11 cellular contexts compared by ENCODE assay signal in the genomic region with DNA sequence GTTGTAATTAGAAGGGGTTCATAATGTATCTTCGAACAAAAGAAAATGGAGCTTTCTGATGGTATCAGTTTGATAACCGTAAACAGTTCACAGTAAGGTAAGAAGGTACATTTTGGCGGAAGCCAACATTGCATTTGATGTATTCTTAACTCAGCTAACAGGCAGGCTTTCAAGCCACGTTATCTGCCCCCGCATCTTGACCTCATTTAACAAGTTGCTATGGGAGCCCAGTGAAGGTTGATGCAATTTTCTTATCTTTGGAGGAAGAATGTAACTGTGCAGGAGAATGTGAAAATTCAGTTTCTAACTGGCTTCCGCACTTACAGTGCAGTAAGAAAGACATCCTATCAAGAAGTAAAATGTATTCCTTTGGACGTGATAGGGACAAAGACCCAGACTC.
DNase-seq lines count a peak whose midpoint lies in the region; ATAC-seq and TF ChIP-seq lines count a peak whose summit lies in the region.
"Had no signal": no experiment of that assay in that cellular context is flagged by ENCODE, and none has a peak within 500 bp of the region (broad histone marks: within the 10 kb centered on the region; RNA-seq: fewer than 3 reads in every experiment).

No MANE protein-coding gene starts in this region.

- H3K4me3 ChIP-seq in mesodermal cell (ENCODE audit: extremely low read depth, insufficient read depth, low read length, poor library complexity, severe bottlenecking) (no peak overlapping the region), MG63 (no peak overlapping the region), psoas muscle (no peak overlapping the region)
- H3K4me3 ChIP-seq: coronary artery, SK-N-MC had no signal

- no peak for ATAC-seq in psoas muscle

- H3K27ac ChIP-seq in mesodermal cell (ENCODE audit: low read depth, low read length, severe bottlenecking) (peak overlapping the region; percentile 60), psoas muscle (no peak overlapping the region)
- H3K27ac ChIP-seq: coronary artery, SK-N-MC had no signal

- H3K4me1 ChIP-seq in mesodermal cell (ENCODE audit: control insufficient read depth, insufficient read depth, low read length, poor library complexity, severe bottlenecking) (peaks cover 47% of the 10 kb centered on the region), psoas muscle (peaks cover 33% of the 10 kb centered on the region)

- CTCF ChIA-PET in GM10248 (lab: Yijun Ruan, JAX): interaction anchor here (1.0 to 1.2 kb wide), 7 partner anchors 15 to 194 kb away, joined by 3 to 5 read pairs (median 3); no protein-coding TSS in a partner anchor

- H3K27me3 ChIP-seq in MG63 (no peaks in the 10 kb centered on the region), psoas muscle (ENCODE audit: insufficient read depth in 3 of 3, low read length in 2 of 3) (no peaks in the 10 kb centered on the region)

- peaks cover 89% of the 10 kb centered on the region for H3K36me3 ChIP-seq in mesodermal cell (ENCODE audit: control insufficient read depth, insufficient read depth, low read length)
- peaks cover 92% of the 10 kb centered on the region for H3K36me3 ChIP-seq in MG63
- H3K36me3 ChIP-seq in psoas muscle (ENCODE audit: insufficient read depth in 1 of 2, low read depth in 1 of 2): peaks cover 0 to 40% of the 10 kb centered on the region in 2 donors

- 77 to 92% methylated on average over 4 to 7 of the region's 7 CpGs for WGBS in mesodermal cell (ENCODE audit: insufficient coverage in 2 of 2), 2 experiments
- 82 to 83% (median 82%) methylated on average over 7 of the region's 7 CpGs for WGBS in psoas muscle, 3 donors

- POLR2A ChIA-PET in GM10248 (lab: Yijun Ruan, JAX): no interaction called here

- intact Hi-C loops in psoas muscle (cut with DNase I): no loop called here

- peak; percentile 58 for DNase-seq in stimulated activated CD4-positive, alpha-beta T cell treated with anti-CD3 and anti-CD28 coated beads, Interleukin-1b, Interleukin-23, amount 100 ng/mL, for 48 hours
- DNase-seq in stimulated activated CD4-positive, alpha-beta T cell treated with anti-CD3 and anti-CD28 coated beads, Interleukin-12 subunit alpha, Interleukin-12 subunit beta, amount 100 ng/mL, for 4 hours: no peak
- DNase-seq in activated effector memory CD4-positive, alpha-beta T cell treated with anti-CD3 and anti-CD28 coated beads, Interleukin-2, amount 50 U/mL, for 16 hours: peak; percentile 89
- DNase-seq in NCI-H2107 treated with DMSO at 0.1 percent for 48 hours (lab: John Stamatoyannopoulos, UW; ENCODE audit: unreplicated experiment) (no peak), MG63 (no peak), psoas muscle (no peak), GM10248 (ENCODE audit: extremely low spot score) (no peak)
- DNase-seq: AML-193 had no signal

- no peak for TF ChIP-seq CTCF in psoas muscle (IDR thresholded peaks at IDR 0.05)
- no peak for TF ChIP-seq CTCF in GM10248 (IDR thresholded peaks at IDR 0.05; ENCODE audit: control extremely low read depth, extremely low read depth, low read depth, missing control alignments)

- H3K9me3 ChIP-seq in mesodermal cell (ENCODE audit: control insufficient read depth, low read length): no peaks in the 10 kb centered on the region
- H3K9me3 ChIP-seq in MG63: no peaks in the 10 kb centered on the region
- H3K9me3 ChIP-seq in psoas muscle: no peaks in the 10 kb centered on the region

Comparison
In these comparisons a context has a peak if more than half of its experiments do, and no peak if none do; other contexts are left out.
1. DNase-seq: peak in stimulated activated CD4-positive, alpha-beta T cell treated with anti-CD3 and anti-CD28 coated beads, Interleukin-1b, Interleukin-23, amount 100 ng/mL, for 48 hours (single experiment) and activated effector memory CD4-positive, alpha-beta T cell treated with anti-CD3 and anti-CD28 coated beads, Interleukin-2, amount 50 U/mL, for 16 hours (single experiment); none in stimulated activated CD4-positive, alpha-beta T cell treated with anti-CD3 and anti-CD28 coated beads, Interleukin-12 subunit alpha, Interleukin-12 subunit beta, amount 100 ng/mL, for 4 hours (single experiment), NCI-H2107 treated with DMSO at 0.1 percent for 48 hours (single experiment), MG63 (single experiment), psoas muscle (0 of 2) and GM10248 (single experiment).